ENCODE assay signal across 20 cellular contexts in genomic region chr18:7415081-7415894, GRCh38.
A peak's percentile ranks its signal among the peaks of the same experiment; 100 is the strongest.
DNase-seq lines count a peak whose midpoint lies in the region; TF ChIP-seq lines count a peak whose summit lies in the region.
"Had no signal": no experiment of that assay in that cellular context is flagged by ENCODE, and none has a peak within 500 bp of the region (broad histone marks: within the 10 kb centered on the region; RNA-seq: fewer than 3 reads in every experiment).

No MANE protein-coding gene starts in this region.

- H3K27me3 Mint-ChIP-seq in Caco-2 (ENCODE audit: insufficient read depth, unreplicated experiment), result no peaks in the 10 kb centered on the region
- no peaks in the 10 kb centered on the region for H3K27me3 Mint-ChIP-seq in neural progenitor cell (ENCODE audit: insufficient read depth, low read depth)
- H3K27me3 Mint-ChIP-seq in HFFc6 (ENCODE audit: insufficient read depth), result peaks cover 7% of the 10 kb centered on the region
- H3K27me3 Mint-ChIP-seq: CD8-positive, alpha-beta memory T cell; natural killer cell treated with Interleukin-12 subunit alpha and Interleukin-12 subunit beta and Interleukin-15 and Interleukin-18, amount 100 ng/mL, for 72 hours had no signal

- no peak for TF ChIP-seq RAD21 in SK-N-SH (IDR thresholded peaks at IDR 0.05; ENCODE audit: low read length)

- no TSS peak for BruUV-seq in Caco-2 (replicated peaks; lab: Mats Ljungman, UMichigan)

- H4K20me1 ChIP-seq in neural progenitor cell (ENCODE audit: low read depth) (no peaks in the 10 kb centered on the region), SK-N-SH (ENCODE audit: insufficient read depth) (no peaks in the 10 kb centered on the region)

- no peaks in the 10 kb centered on the region for H3F3A ChIP-seq in neural progenitor cell (ENCODE audit: low read depth)
- H3F3A ChIP-seq in SK-N-SH (replicated peaks; ENCODE audit: insufficient read depth), result no peaks in the 10 kb centered on the region

- H3K4me2 ChIP-seq in neural progenitor cell (no peak overlapping the region), SK-N-SH (no peak overlapping the region)

- H3K9me2 ChIP-seq in SK-N-SH, result no peaks in the 10 kb centered on the region

- H2AFZ ChIP-seq in neural progenitor cell (replicated peaks) (peak overlapping the region; percentile 55), SK-N-SH (ENCODE audit: low read depth) (no peak overlapping the region)

- H3K4me3 ChIP-seq in Caco-2 (ENCODE audit: low read depth, low read length), result no peak overlapping the region
- H3K4me3 ChIP-seq in fibroblast of mammary gland (ENCODE audit: control insufficient read depth, low read depth, low read length), result no peak overlapping the region
- H3K4me3 ChIP-seq in neural progenitor cell, result no peak overlapping the region
- no peak overlapping the region for H3K4me3 ChIP-seq in SK-N-SH (ENCODE audit: low read depth in 2 of 2, low read length in 1 of 2)
- H3K4me3 ChIP-seq: prostate gland, vagina had no signal

- intact Hi-C loops in Caco-2 (cut with micrococcal nuclease; ENCODE audit: unreplicated experiment), result no loop called here

- 35% methylated on average over 8 of the region's 8 CpGs for WGBS in SK-N-SH (ENCODE audit: low lambda C conversion rate)

- POLR2A ChIA-PET in Caco-2 (lab: Charles Lee), result no interaction called here
- POLR2A ChIA-PET in SK-N-SH (lab: Yijun Ruan, JAX), result no interaction called here

- H3K9me3 Mint-ChIP-seq in Caco-2 (ENCODE audit: unreplicated experiment) (no peaks in the 10 kb centered on the region), neural progenitor cell (peaks cover 5% of the 10 kb centered on the region), HFFc6 (no peaks in the 10 kb centered on the region)
- H3K9me3 Mint-ChIP-seq: natural killer cell treated with Interleukin-12 subunit alpha and Interleukin-12 subunit beta and Interleukin-15 and Interleukin-18, amount 100 ng/mL, for 72 hours had no signal

- H3K27ac Mint-ChIP-seq in Caco-2 (ENCODE audit: unreplicated experiment) (peak overlapping the region; percentile 20), neural progenitor cell (no peak overlapping the region), HFFc6 (no peak overlapping the region)
- H3K27ac Mint-ChIP-seq: activated naive CD4-positive, alpha-beta T cell treated with anti-CD3 and anti-CD28 coated beads, Interleukin-2, amount 50 U/mL, for 24 hours; CD8-positive, alpha-beta memory T cell; natural killer cell treated with Interleukin-12 subunit alpha and Interleukin-12 subunit beta and Interleukin-15 and Interleukin-18, amount 100 ng/mL, for 72 hours had no signal

- H3K4me1 Mint-ChIP-seq in Caco-2 (ENCODE audit: low read depth, unreplicated experiment) (peaks cover 19% of the 10 kb centered on the region), neural progenitor cell (peaks cover 6% of the 10 kb centered on the region), HFFc6 (ENCODE audit: low read depth) (peaks cover 36% of the 10 kb centered on the region)
- H3K4me1 Mint-ChIP-seq: activated naive CD4-positive, alpha-beta T cell treated with anti-CD3 and anti-CD28 coated beads, Interleukin-2, amount 50 U/mL, for 24 hours; CD8-positive, alpha-beta memory T cell had no signal

- DNase-seq in Caco-2 (no peak), UCSD-AML1 (lab: John Stamatoyannopoulos, UW; ENCODE audit: unreplicated experiment) (peak; percentile 57), fibroblast of mammary gland (ENCODE audit: low read depth) (peak; percentile 20), neural progenitor cell (ENCODE audit: low spot score) (no peak), RKO (ENCODE audit: low spot score) (no peak), HFFc6 (no peak), amygdala (lab: John Stamatoyannopoulos, UW) (no peak), SK-N-SH (no peak)
- DNase-seq: activated CD4-positive, CD25-positive, alpha-beta regulatory T cell treated with anti-CD3 and anti-CD28 coated beads, Interleukin-2, amount 50 U/mL, for 72 hours; activated T-cell treated with anti-CD3 and anti-CD28 coated beads for 4 hours; CD8-positive, alpha-beta memory T cell; foreskin fibroblast; MV-4-11; NCI-H2029 treated with DMSO at 0.1 percent for 48 hours; NCI-H69; stimulated activated naive CD4-positive, alpha-beta T cell treated with Interleukin-2 at 50 U/mL for 16 hours had no signal

- no peak overlapping the region for H3K4me3 Mint-ChIP-seq in Caco-2 (ENCODE audit: unreplicated experiment)
- H3K4me3 Mint-ChIP-seq in neural progenitor cell, result no peak overlapping the region
- no peak overlapping the region for H3K4me3 Mint-ChIP-seq in HFFc6
- H3K4me3 Mint-ChIP-seq: activated naive CD4-positive, alpha-beta T cell treated with anti-CD3 and anti-CD28 coated beads, Interleukin-2, amount 50 U/mL, for 24 hours; CD8-positive, alpha-beta memory T cell; natural killer cell treated with Interleukin-12 subunit alpha and Interleukin-12 subunit beta and Interleukin-15 and Interleukin-18, amount 100 ng/mL, for 72 hours had no signal

- no peak overlapping the region for H3K9ac ChIP-seq in neural progenitor cell
- H3K9ac ChIP-seq in SK-N-SH, result no peak overlapping the region

- no peaks in the 10 kb centered on the region for H3K36me3 ChIP-seq in Caco-2 (ENCODE audit: control insufficient read depth, insufficient read depth, low read length)
- H3K36me3 ChIP-seq in neural progenitor cell, result no peaks in the 10 kb centered on the region
- H3K36me3 ChIP-seq in SK-N-SH (replicated peaks in 1 of 2; ENCODE audit: control insufficient read depth in 1 of 2, insufficient read depth in 2 of 2, low read length in 1 of 2), result no peaks in the 10 kb centered on the region
- H3K36me3 ChIP-seq: prostate gland, vagina had no signal

- CTCF ChIA-PET in Caco-2 (lab: Charles Lee), result interaction anchor here (0.6 kb wide), 2 partner anchors 173 to 186 kb away, joined by 3 read pairs; no protein-coding TSS in a partner anchor
- CTCF ChIA-PET in SK-N-SH (lab: Yijun Ruan, JAX), result no interaction called here

- no peaks in the 10 kb centered on the region for H3K79me2 ChIP-seq in neural progenitor cell (ENCODE audit: low read depth)
- H3K79me2 ChIP-seq in SK-N-SH (ENCODE audit: insufficient read depth), result no peaks in the 10 kb centered on the region

- no peak for TF ChIP-seq CTCF in Caco-2 (IDR thresholded peaks at IDR 0.05; ENCODE audit: insufficient read depth in 1 of 2, low read depth in 1 of 2, low read length in 1 of 2, severe bottlenecking in 1 of 2, unreplicated experiment in 1 of 2)
- no peak for TF ChIP-seq CTCF in fibroblast of mammary gland (conservative IDR thresholded peaks at IDR 0.05; ENCODE audit: control insufficient read depth, insufficient read depth, low read depth, low read length)
- TF ChIP-seq CTCF in neural progenitor cell (IDR thresholded peaks at IDR 0.05), result no peak
- no peak for TF ChIP-seq CTCF in HFFc6 (IDR thresholded peaks at IDR 0.05)
- TF ChIP-seq CTCF in SK-N-SH (IDR thresholded peaks at IDR 0.05), result no peak

- H3K36me3 Mint-ChIP-seq in Caco-2 (ENCODE audit: insufficient read depth, unreplicated experiment), result no peaks in the 10 kb centered on the region
- H3K36me3 Mint-ChIP-seq in neural progenitor cell, result no peaks in the 10 kb centered on the region
- no peaks in the 10 kb centered on the region for H3K36me3 Mint-ChIP-seq in HFFc6 (ENCODE audit: low read depth)
- H3K36me3 Mint-ChIP-seq: activated naive CD4-positive, alpha-beta T cell treated with anti-CD3 and anti-CD28 coated beads, Interleukin-2, amount 50 U/mL, for 24 hours; CD8-positive, alpha-beta memory T cell; natural killer cell treated with Interleukin-12 subunit alpha and Interleukin-12 subunit beta and Interleukin-15 and Interleukin-18, amount 100 ng/mL, for 72 hours had no signal

- no peak for TF ChIP-seq EP300 in SK-N-SH (IDR thresholded peaks at IDR 0.05; ENCODE audit: borderline replicate concordance in 1 of 2, low read depth in 1 of 2, low read length in 1 of 2)

- no peak overlapping the region for H3K27ac ChIP-seq in neural progenitor cell
- H3K27ac ChIP-seq in SK-N-SH (ENCODE audit: low read depth in 2 of 2, low read length in 1 of 2), result no peak overlapping the region
- H3K27ac ChIP-seq: vagina had no signal

- no peaks in the 10 kb centered on the region for H3K9me3 ChIP-seq in Caco-2
- H3K9me3 ChIP-seq in neural progenitor cell (ENCODE audit: low read depth), result no peaks in the 10 kb centered on the region
- H3K9me3 ChIP-seq in SK-N-SH, result no peaks in the 10 kb centered on the region
- H3K9me3 ChIP-seq: prostate gland, vagina had no signal

- H3K4me1 ChIP-seq in Caco-2, result peaks cover 9% of the 10 kb centered on the region; the same call in 1 of the 2 replicates
- peaks cover 8% of the 10 kb centered on the region for H3K4me1 ChIP-seq in neural progenitor cell
- H3K4me1 ChIP-seq in SK-N-SH (ENCODE audit: control insufficient read depth in 1 of 2, insufficient read depth in 2 of 2, low read depth in 1 of 2, low read length in 1 of 2), result no peaks in the 10 kb centered on the region; a peak in 1 of 4 replicates
- H3K4me1 ChIP-seq: prostate gland had no signal

- H3K27me3 ChIP-seq in Caco-2 (replicated peaks; ENCODE audit: control insufficient read depth, insufficient read depth, low read length), result no peaks in the 10 kb centered on the region
- H3K27me3 ChIP-seq in neural progenitor cell, result no peaks in the 10 kb centered on the region
- H3K27me3 ChIP-seq in SK-N-SH (ENCODE audit: insufficient read depth), result no peaks in the 10 kb centered on the region
- H3K27me3 ChIP-seq: vagina had no signal

TF ChIP-seq in SK-N-SH, 30 proteins besides CTCF, POLR2A, EP300 and RAD21 (continues in another document):
- TF ChIP-seq, protein P1, sequence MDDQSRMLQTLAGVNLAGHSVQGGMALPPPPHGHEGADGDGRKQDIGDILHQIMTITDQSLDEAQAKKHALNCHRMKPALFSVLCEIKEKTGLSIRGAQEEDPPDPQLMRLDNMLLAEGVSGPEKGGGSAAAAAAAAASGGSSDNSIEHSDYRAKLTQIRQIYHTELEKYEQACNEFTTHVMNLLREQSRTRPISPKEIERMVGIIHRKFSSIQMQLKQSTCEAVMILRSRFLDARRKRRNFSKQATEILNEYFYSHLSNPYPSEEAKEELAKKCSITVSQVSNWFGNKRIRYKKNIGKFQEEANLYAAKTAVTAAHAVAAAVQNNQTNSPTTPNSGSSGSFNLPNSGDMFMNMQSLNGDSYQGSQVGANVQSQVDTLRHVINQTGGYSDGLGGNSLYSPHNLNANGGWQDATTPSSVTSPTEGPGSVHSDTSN (IDR thresholded peaks at IDR 0.05), result no peak

Comparison
In these comparisons a context has a peak if more than half of its experiments do, and no peak if none do; other contexts are left out.
1. DNase-seq: peak in UCSD-AML1 (single experiment) and fibroblast of mammary gland (single experiment); none in Caco-2 (0 of 2), neural progenitor cell (single experiment), RKO (single experiment), HFFc6 (single experiment), amygdala (0 of 56) and SK-N-SH (single experiment).